In genomic region chr17:3666516-3666915, GRCh38 we compare ENCODE assay signal across 10 cellular contexts. TPM values are rescaled to one million over a fixed set of nuclear protein-coding genes. Genes with fewer than 3 reads are reported as not detected.
A peak's percentile ranks its signal among the peaks of the same experiment; 100 is the strongest.
DNase-seq lines count a peak whose midpoint lies in the region; ATAC-seq and TF ChIP-seq lines count a peak whose summit lies in the region.
"Had no signal": no experiment of that assay in that cellular context is flagged by ENCODE, and none has a peak within 500 bp of the region (broad histone marks: within the 10 kb centered on the region; RNA-seq: fewer than 3 reads in every experiment).

No MANE protein-coding gene starts in this region.

- H3K9me3 ChIP-seq in BLaER1 treated with 17β-estradiol and CSF1 and Interleukin-3, amounts not matched to agents 10 nM and 100 nM (replicated peaks in 1 of 11), result no peaks in the 10 kb centered on the region
- H3K9me3 ChIP-seq in RWPE2 (ENCODE audit: severe bottlenecking), result no peaks in the 10 kb centered on the region
- no peaks in the 10 kb centered on the region for H3K9me3 ChIP-seq in prostate gland

- peaks cover 3 to 93% (median 74%) of the 10 kb centered on the region in 11 experiments; a peak in 19 of 22 replicates for H4K20me1 ChIP-seq in BLaER1 treated with 17β-estradiol and CSF1 and Interleukin-3, amounts not matched to agents 10 nM and 100 nM

- peak overlapping the region; percentile 92 to 98 (median 95) for H3K4me2 ChIP-seq in BLaER1 treated with 17β-estradiol and CSF1 and Interleukin-3, amounts not matched to agents 10 nM and 100 nM

- ATAC-seq in RWPE2 (ENCODE audit: low read depth), result no peak
- peak; percentile 24 for ATAC-seq in esophagus mucosa
- no peak for ATAC-seq in HG03045 (IDR thresholded peaks at IDR 0.05; ENCODE audit: unreplicated experiment)
- no peak for ATAC-seq in HG03280 (IDR thresholded peaks at IDR 0.05; ENCODE audit: unreplicated experiment)

- H3K4me1 ChIP-seq in BLaER1 treated with 17β-estradiol and CSF1 and Interleukin-3, amounts not matched to agents 10 nM and 100 nM, result peaks cover 31 to 48% (median 38%) of the 10 kb centered on the region in 10 experiments
- peaks cover 12% of the 10 kb centered on the region for H3K4me1 ChIP-seq in RWPE2 (ENCODE audit: insufficient read depth, poor library complexity, severe bottlenecking)
- H3K4me1 ChIP-seq in prostate gland (replicated peaks), result peaks cover 13% of the 10 kb centered on the region

- intact Hi-C loops in prostate gland (cut with DNase I), result no loop called here

- H3K27ac ChIP-seq in BLaER1 treated with 17β-estradiol and CSF1 and Interleukin-3, amounts not matched to agents 10 nM and 100 nM, result no peak overlapping the region
- H3K27ac ChIP-seq in RWPE2 (ENCODE audit: poor library complexity, severe bottlenecking) (peak overlapping the region; percentile 92), prostate gland (peak overlapping the region; percentile 30 to 36)

- H3K4me3 ChIP-seq in BLaER1 treated with 17β-estradiol and CSF1 and Interleukin-3, amounts not matched to agents 10 nM and 100 nM, result peak overlapping the region in 3 of 10 experiments; percentile 2 to 98 (median 95); a peak in 2 of 20 replicates
- H3K4me3 ChIP-seq in RWPE2 (ENCODE audit: severe bottlenecking), result no peak overlapping the region
- H3K4me3 ChIP-seq in prostate gland, result no peak overlapping the region

- peaks cover 27 to 58% (median 51%) of the 10 kb centered on the region in 11 experiments for H3K36me3 ChIP-seq in BLaER1 treated with 17β-estradiol and CSF1 and Interleukin-3, amounts not matched to agents 10 nM and 100 nM
- H3K36me3 ChIP-seq in RWPE2 (ENCODE audit: low read depth) (peaks cover 19% of the 10 kb centered on the region), prostate gland (peaks cover 0 to 6% of the 10 kb centered on the region in 2 donors)

- no peak for TF ChIP-seq POLR2A in prostate gland (IDR thresholded peaks at IDR 0.05)

- no peak for TF ChIP-seq CTCF in RWPE2 (IDR thresholded peaks at IDR 0.05; ENCODE audit: poor library complexity, severe bottlenecking)
- no peak for TF ChIP-seq CTCF in prostate gland (IDR thresholded peaks at IDR 0.05)

- no peaks in the 10 kb centered on the region for H3K27me3 ChIP-seq in BLaER1 treated with 17β-estradiol and CSF1 and Interleukin-3, amounts not matched to agents 10 nM and 100 nM
- H3K27me3 ChIP-seq in RWPE2 (ENCODE audit: insufficient read depth, poor library complexity, severe bottlenecking), result no peaks in the 10 kb centered on the region
- H3K27me3 ChIP-seq in prostate gland (replicated peaks; ENCODE audit: insufficient read depth), result no peaks in the 10 kb centered on the region

- peak overlapping the region in 7 of 11 experiments; percentile 5 to 97 (median 94); a peak in 7 of 22 replicates for H3K9ac ChIP-seq in BLaER1 treated with 17β-estradiol and CSF1 and Interleukin-3, amounts not matched to agents 10 nM and 100 nM

- 48% methylated on average over 6 of the region's 6 CpGs for whole genome bisulfite sequencing in prostate gland

- DNase-seq in RWPE2 (ENCODE audit: low spot score) (no peak), prostate gland (ENCODE audit: low spot score) (peak; percentile 37), DMS79 (lab: John Stamatoyannopoulos, UW) (no peak), NCI-H526 (lab: John Stamatoyannopoulos, UW) (no peak)
- DNase-seq: activated naive CD4-positive, alpha-beta T cell; NCI-H187 had no signal

RNA-seq across cellular contexts. Expression of gene TAX1BP3, which starts 1.9 kb away (rescaled TPM):
- total RNA-seq in esophagus mucosa, result 209 TPM
- total RNA-seq in prostate gland, result 100 to 1,000 TPM; 171 to 270 TPM

RNA-seq across cellular contexts. Expression of gene EMC6, which starts 2.1 kb away (rescaled TPM):
- total RNA-seq in esophagus mucosa (35.0 TPM), prostate gland (10 to 100 TPM; 12.7 to 31.8 TPM)

RNA-seq across cellular contexts. Expression of gene P2RX5, which starts 29.4 kb away (rescaled TPM):
- total RNA-seq in esophagus mucosa, result 0.72 TPM
- 1 to 10 TPM in 1 of 2 donors, not detected in 1; 6.3 TPM for total RNA-seq in prostate gland

RNA-seq across cellular contexts. Expression of gene CTNS, which starts 30.0 kb away (rescaled TPM):
- 4.9 TPM for total RNA-seq in esophagus mucosa
- 10 to 100 TPM; 26.9 to 51.2 TPM for total RNA-seq in prostate gland

RNA-seq across cellular contexts. Expression of gene SHPK, which starts 30.5 kb away (rescaled TPM):
- 11.2 TPM for total RNA-seq in esophagus mucosa
- total RNA-seq in prostate gland, result 10 to 100 TPM; 13.6 to 25.5 TPM

Comparison
In these comparisons a context has a peak if more than half of its experiments do, and no peak if none do; other contexts are left out.
1. H3K27ac ChIP-seq: peak in RWPE2 (single experiment) and prostate gland (2 of 2); none in BLaER1 treated with 17β-estradiol and CSF1 and Interleukin-3, amounts not matched to agents 10 nM and 100 nM (0 of 11).